ENCODE assay signal across 1 cellular context in the genomic region with DNA sequence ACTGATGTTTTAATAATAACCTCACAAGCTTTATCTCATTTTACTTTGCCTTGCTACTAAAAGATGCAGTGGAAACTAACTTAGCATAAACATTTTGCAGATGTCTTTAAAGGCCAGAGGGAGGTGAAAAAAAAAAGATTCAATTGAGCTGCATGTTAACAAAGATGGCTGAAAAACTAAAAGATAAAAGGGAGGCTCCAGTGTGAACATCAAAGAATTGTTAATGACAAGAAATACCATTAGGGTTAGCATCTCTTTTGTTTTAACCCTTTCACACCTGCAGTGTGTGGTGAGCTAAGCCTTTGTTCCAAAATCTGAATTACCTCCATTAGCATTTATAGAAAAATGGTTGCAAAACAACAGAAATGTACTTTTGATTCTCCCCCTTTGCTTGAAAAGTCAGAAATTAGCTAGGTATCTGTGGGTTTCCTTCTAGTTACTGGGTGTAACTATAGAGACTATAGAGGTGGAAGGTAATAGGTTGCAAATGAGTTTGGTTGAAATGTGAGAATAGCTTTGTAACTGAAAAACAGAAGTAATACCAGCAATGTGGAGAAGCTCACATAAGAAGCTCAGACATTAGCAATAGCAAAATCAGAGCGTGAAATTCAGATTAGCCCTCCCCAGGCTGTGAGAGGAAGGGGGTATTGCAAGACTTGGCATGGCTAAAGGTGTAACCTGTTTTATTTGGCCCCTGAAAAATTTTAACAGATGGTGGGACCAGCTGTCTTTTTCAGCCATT.
TF ChIP-seq lines count a peak whose summit lies in the region.

No MANE protein-coding gene starts in this region.

TF ChIP-seq in GM12878, 131 proteins besides CTCF, POLR2A, EP300 and RAD21 (continued from another document):
- TF ChIP-seq NR2F1 (conservative IDR thresholded peaks at IDR 0.05): 0 out of 2 replicates have a peak, but pooled peaks have one; percentile 17
- TF ChIP-seq, protein P1, sequence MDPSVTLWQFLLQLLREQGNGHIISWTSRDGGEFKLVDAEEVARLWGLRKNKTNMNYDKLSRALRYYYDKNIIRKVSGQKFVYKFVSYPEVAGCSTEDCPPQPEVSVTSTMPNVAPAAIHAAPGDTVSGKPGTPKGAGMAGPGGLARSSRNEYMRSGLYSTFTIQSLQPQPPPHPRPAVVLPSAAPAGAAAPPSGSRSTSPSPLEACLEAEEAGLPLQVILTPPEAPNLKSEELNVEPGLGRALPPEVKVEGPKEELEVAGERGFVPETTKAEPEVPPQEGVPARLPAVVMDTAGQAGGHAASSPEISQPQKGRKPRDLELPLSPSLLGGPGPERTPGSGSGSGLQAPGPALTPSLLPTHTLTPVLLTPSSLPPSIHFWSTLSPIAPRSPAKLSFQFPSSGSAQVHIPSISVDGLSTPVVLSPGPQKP (IDR thresholded peaks at IDR 0.05; ENCODE audit: low read depth, low read length): no peak
- TF ChIP-seq, protein P2, sequence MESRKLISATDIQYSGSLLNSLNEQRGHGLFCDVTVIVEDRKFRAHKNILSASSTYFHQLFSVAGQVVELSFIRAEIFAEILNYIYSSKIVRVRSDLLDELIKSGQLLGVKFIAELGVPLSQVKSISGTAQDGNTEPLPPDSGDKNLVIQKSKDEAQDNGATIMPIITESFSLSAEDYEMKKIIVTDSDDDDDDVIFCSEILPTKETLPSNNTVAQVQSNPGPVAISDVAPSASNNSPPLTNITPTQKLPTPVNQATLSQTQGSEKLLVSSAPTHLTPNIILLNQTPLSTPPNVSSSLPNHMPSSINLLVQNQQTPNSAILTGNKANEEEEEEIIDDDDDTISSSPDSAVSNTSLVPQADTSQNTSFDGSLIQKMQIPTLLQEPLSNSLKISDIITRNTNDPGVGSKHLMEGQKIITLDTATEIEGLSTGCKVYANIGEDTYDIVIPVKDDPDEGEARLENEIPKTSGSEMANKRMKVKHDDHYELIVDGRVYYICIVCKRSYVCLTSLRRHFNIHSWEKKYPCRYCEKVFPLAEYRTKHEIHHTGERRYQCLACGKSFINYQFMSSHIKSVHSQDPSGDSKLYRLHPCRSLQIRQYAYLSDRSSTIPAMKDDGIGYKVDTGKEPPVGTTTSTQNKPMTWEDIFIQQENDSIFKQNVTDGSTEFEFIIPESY (IDR thresholded peaks at IDR 0.05): no peak
- TF ChIP-seq ZNF24 (IDR thresholded peaks at IDR 0.05): no peak
- no peak for TF ChIP-seq ZNF622 (IDR thresholded peaks at IDR 0.05)
- TF ChIP-seq CBFB (IDR thresholded peaks at IDR 0.05; ENCODE audit: low read depth): no peak
- TF ChIP-seq, protein P3, sequence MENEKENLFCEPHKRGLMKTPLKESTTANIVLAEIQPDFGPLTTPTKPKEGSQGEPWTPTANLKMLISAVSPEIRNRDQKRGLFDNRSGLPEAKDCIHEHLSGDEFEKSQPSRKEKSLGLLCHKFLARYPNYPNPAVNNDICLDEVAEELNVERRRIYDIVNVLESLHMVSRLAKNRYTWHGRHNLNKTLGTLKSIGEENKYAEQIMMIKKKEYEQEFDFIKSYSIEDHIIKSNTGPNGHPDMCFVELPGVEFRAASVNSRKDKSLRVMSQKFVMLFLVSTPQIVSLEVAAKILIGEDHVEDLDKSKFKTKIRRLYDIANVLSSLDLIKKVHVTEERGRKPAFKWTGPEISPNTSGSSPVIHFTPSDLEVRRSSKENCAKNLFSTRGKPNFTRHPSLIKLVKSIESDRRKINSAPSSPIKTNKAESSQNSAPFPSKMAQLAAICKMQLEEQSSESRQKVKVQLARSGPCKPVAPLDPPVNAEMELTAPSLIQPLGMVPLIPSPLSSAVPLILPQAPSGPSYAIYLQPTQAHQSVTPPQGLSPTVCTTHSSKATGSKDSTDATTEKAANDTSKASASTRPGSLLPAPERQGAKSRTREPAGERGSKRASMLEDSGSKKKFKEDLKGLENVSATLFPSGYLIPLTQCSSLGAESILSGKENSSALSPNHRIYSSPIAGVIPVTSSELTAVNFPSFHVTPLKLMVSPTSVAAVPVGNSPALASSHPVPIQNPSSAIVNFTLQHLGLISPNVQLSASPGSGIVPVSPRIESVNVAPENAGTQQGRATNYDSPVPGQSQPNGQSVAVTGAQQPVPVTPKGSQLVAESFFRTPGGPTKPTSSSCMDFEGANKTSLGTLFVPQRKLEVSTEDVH (IDR thresholded peaks at IDR 0.05; ENCODE audit: low read depth, partially characterized antibody): no peak
- TF ChIP-seq ZNF274 (IDR thresholded peaks at IDR 0.05; ENCODE audit: insufficient read depth, insufficient read length): no peak
- no peak for TF ChIP-seq CEBPB (IDR thresholded peaks at IDR 0.05; ENCODE audit: borderline replicate concordance in 1 of 2, low read depth in 2 of 2, low read length in 2 of 2)
- TF ChIP-seq SPI1 (IDR thresholded peaks at IDR 0.05; ENCODE audit: borderline replicate concordance, insufficient read depth, low read depth, low read length): no peak
- TF ChIP-seq, protein P4, sequence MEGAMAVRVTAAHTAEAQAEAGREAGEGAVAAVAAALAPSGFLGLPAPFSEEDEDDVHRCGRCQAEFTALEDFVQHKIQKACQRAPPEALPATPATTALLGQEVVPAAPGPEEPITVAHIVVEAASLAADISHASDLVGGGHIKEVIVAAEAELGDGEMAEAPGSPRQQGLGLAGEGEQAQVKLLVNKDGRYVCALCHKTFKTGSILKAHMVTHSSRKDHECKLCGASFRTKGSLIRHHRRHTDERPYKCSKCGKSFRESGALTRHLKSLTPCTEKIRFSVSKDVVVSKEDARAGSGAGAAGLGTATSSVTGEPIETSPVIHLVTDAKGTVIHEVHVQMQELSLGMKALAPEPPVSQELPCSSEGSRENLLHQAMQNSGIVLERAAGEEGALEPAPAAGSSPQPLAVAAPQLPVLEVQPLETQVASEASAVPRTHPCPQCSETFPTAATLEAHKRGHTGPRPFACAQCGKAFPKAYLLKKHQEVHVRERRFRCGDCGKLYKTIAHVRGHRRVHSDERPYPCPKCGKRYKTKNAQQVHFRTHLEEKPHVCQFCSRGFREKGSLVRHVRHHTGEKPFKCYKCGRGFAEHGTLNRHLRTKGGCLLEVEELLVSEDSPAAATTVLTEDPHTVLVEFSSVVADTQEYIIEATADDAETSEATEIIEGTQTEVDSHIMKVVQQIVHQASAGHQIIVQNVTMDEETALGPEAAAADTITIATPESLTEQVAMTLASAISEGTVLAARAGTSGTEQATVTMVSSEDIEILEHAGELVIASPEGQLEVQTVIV (IDR thresholded peaks at IDR 0.05; ENCODE audit: borderline replicate concordance, partially characterized antibody): no peak
- TF ChIP-seq, protein P5, sequence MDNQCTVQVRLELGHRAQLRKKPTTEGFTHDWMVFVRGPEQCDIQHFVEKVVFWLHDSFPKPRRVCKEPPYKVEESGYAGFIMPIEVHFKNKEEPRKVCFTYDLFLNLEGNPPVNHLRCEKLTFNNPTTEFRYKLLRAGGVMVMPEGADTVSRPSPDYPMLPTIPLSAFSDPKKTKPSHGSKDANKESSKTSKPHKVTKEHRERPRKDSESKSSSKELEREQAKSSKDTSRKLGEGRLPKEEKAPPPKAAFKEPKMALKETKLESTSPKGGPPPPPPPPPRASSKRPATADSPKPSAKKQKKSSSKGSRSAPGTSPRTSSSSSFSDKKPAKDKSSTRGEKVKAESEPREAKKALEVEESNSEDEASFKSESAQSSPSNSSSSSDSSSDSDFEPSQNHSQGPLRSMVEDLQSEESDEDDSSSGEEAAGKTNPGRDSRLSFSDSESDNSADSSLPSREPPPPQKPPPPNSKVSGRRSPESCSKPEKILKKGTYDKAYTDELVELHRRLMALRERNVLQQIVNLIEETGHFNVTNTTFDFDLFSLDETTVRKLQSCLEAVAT (IDR thresholded peaks at IDR 0.05): peak; percentile 98
- no peak for TF ChIP-seq PAX5 (IDR thresholded peaks at IDR 0.05; ENCODE audit: borderline replicate concordance, low read depth, low read length)
- TF ChIP-seq ZNF384 (IDR thresholded peaks at IDR 0.05; ENCODE audit: borderline replicate concordance, low read depth, low read length): 0 out of 2 replicates have a peak, but pooled peaks have one; percentile 20
- TF ChIP-seq POLR2AphosphoS5 (IDR thresholded peaks at IDR 0.05; ENCODE audit: low read length): no peak
- no peak for TF ChIP-seq NFIC (IDR thresholded peaks at IDR 0.05; ENCODE audit: low read depth, low read length)
- no peak for TF ChIP-seq HDAC6 (IDR thresholded peaks at IDR 0.05; ENCODE audit: unreplicated experiment)
- no peak for TF ChIP-seq SUZ12 (IDR thresholded peaks at IDR 0.05; ENCODE audit: unreplicated experiment)
- no peak for TF ChIP-seq LARP7 (IDR thresholded peaks at IDR 0.05)
- TF ChIP-seq MEF2B (IDR thresholded peaks at IDR 0.05; ENCODE audit: partially characterized antibody, poor library complexity, severe bottlenecking): no peak
- TF ChIP-seq ZNF217 (IDR thresholded peaks at IDR 0.05): no peak
- TF ChIP-seq NFXL1 (IDR thresholded peaks at IDR 0.05; ENCODE audit: borderline replicate concordance): no peak
- TF ChIP-seq, protein P6, sequence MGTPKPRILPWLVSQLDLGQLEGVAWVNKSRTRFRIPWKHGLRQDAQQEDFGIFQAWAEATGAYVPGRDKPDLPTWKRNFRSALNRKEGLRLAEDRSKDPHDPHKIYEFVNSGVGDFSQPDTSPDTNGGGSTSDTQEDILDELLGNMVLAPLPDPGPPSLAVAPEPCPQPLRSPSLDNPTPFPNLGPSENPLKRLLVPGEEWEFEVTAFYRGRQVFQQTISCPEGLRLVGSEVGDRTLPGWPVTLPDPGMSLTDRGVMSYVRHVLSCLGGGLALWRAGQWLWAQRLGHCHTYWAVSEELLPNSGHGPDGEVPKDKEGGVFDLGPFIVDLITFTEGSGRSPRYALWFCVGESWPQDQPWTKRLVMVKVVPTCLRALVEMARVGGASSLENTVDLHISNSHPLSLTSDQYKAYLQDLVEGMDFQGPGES (IDR thresholded peaks at IDR 0.05): no peak
- no peak for TF ChIP-seq ETV6 (conservative IDR thresholded peaks at IDR 0.05 in 1 of 2, IDR thresholded peaks at IDR 0.05 in 1 of 2; ENCODE audit: borderline replicate concordance in 1 of 2, low read depth in 1 of 2)
- TF ChIP-seq BRCA1 (IDR thresholded peaks at IDR 0.05; ENCODE audit: low read depth, low read length): no peak
- TF ChIP-seq FOXK2 (IDR thresholded peaks at IDR 0.05): no peak
- TF ChIP-seq SMAD1 (IDR thresholded peaks at IDR 0.05; ENCODE audit: low read depth, partially characterized antibody): no peak
- TF ChIP-seq EZH2 (IDR thresholded peaks at IDR 0.05; ENCODE audit: borderline replicate concordance, control insufficient read depth, low read depth, low read length): no peak
- TF ChIP-seq, protein P7, sequence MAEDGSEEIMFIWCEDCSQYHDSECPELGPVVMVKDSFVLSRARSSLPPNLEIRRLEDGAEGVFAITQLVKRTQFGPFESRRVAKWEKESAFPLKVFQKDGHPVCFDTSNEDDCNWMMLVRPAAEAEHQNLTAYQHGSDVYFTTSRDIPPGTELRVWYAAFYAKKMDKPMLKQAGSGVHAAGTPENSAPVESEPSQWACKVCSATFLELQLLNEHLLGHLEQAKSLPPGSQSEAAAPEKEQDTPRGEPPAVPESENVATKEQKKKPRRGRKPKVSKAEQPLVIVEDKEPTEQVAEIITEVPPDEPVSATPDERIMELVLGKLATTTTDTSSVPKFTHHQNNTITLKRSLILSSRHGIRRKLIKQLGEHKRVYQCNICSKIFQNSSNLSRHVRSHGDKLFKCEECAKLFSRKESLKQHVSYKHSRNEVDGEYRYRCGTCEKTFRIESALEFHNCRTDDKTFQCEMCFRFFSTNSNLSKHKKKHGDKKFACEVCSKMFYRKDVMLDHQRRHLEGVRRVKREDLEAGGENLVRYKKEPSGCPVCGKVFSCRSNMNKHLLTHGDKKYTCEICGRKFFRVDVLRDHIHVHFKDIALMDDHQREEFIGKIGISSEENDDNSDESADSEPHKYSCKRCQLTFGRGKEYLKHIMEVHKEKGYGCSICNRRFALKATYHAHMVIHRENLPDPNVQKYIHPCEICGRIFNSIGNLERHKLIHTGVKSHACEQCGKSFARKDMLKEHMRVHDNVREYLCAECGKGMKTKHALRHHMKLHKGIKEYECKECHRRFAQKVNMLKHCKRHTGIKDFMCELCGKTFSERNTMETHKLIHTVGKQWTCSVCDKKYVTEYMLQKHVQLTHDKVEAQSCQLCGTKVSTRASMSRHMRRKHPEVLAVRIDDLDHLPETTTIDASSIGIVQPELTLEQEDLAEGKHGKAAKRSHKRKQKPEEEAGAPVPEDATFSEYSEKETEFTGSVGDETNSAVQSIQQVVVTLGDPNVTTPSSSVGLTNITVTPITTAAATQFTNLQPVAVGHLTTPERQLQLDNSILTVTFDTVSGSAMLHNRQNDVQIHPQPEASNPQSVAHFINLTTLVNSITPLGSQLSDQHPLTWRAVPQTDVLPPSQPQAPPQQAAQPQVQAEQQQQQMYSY (CRISPR knock-in tag; IDR thresholded peaks at IDR 0.05): no peak
- no peak for TF ChIP-seq RBBP5 (conservative IDR thresholded peaks at IDR 0.05)
- no peak for TF ChIP-seq RAD51 (IDR thresholded peaks at IDR 0.05)
- TF ChIP-seq, protein P8, sequence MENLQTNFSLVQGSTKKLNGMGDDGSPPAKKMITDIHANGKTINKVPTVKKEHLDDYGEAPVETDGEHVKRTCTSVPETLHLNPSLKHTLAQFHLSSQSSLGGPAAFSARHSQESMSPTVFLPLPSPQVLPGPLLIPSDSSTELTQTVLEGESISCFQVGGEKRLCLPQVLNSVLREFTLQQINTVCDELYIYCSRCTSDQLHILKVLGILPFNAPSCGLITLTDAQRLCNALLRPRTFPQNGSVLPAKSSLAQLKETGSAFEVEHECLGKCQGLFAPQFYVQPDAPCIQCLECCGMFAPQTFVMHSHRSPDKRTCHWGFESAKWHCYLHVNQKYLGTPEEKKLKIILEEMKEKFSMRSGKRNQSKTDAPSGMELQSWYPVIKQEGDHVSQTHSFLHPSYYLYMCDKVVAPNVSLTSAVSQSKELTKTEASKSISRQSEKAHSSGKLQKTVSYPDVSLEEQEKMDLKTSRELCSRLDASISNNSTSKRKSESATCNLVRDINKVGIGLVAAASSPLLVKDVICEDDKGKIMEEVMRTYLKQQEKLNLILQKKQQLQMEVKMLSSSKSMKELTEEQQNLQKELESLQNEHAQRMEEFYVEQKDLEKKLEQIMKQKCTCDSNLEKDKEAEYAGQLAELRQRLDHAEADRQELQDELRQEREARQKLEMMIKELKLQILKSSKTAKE (IDR thresholded peaks at IDR 0.05; ENCODE audit: low read depth, poor library complexity, severe bottlenecking): no peak
- TF ChIP-seq, protein P9, sequence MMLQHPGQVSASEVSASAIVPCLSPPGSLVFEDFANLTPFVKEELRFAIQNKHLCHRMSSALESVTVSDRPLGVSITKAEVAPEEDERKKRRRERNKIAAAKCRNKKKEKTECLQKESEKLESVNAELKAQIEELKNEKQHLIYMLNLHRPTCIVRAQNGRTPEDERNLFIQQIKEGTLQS (IDR thresholded peaks at IDR 0.05; ENCODE audit: borderline replicate concordance, extremely low read depth, low read depth, low read length): no peak
